In the genomic region with DNA sequence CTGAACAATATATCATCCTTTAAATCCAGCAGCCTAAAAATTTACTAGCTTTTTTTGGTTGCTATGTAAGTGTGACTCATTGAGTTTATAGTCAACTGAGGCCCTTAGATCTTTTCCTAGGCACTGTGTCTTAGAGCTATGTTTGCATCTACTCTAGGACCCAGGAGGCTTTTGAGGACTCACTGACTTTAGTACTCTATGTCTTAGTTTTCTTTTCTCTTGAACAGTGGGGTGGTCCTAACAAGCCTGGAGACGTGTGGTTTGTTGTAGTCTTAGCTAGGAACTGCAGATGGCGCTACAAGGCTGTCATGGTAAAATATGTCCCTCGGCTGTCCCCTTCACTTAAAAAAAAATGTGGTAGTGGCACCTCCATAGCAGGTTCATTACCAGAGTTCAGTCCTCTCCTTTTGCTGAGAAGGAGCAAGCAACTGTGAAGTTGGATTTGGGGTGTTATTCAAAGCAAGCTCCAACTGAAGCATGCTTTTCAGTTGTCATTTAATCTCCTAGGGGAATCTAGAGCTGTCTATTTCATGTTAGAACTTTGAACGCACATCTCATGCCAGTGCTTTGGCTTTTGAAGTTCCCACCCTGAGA, we compare ENCODE assay signal across 8 cellular contexts. TPM values are rescaled to one million over a fixed set of nuclear protein-coding genes. Genes with fewer than 3 reads are reported as not detected.
DNase-seq lines count a peak whose midpoint lies in the region; ATAC-seq and TF ChIP-seq lines count a peak whose summit lies in the region.

No MANE protein-coding gene starts in this region.

- no peak for DNase-seq in AG09319 (ENCODE audit: extremely low read depth, low read depth)
- DNase-seq in GM13977 (ENCODE audit: low spot score) = peak; percentile 79
- DNase-seq in MV-4-11 (lab: John Stamatoyannopoulos, UW) = peak; percentile 63
- peak; percentile 62 for DNase-seq in RPMI7951 (ENCODE audit: low read depth)
- peak in 4 of 7 donors; percentile 40 to 81 (median 72) for DNase-seq in adrenal gland
- peak; percentile 59 for DNase-seq in right atrium auricular region (ENCODE audit: low spot score)

- 13 to 15% (median 13%) methylated on average over 4 of the region's 4 CpGs for WGBS in adrenal gland, 4 donors

- H3K9me3 ChIP-seq in adrenal gland (replicated peaks in 1 of 3) (no peaks in the 10 kb centered on the region), right atrium auricular region (no peaks in the 10 kb centered on the region), skeletal muscle satellite cell (replicated peaks; ENCODE audit: low read length) (no peaks in the 10 kb centered on the region)

- no peak for TF ChIP-seq POLR2A in adrenal gland (IDR thresholded peaks at IDR 0.05)

- ATAC-seq in HG02623 (IDR thresholded peaks at IDR 0.05; ENCODE audit: unreplicated experiment) = no peak

- no peak overlapping the region for H3K27ac ChIP-seq in adrenal gland
- H3K27ac ChIP-seq in right atrium auricular region = no peak overlapping the region

- H3K36me3 ChIP-seq in adrenal gland (replicated peaks in 1 of 2) (no peaks in the 10 kb centered on the region), right atrium auricular region (no peaks in the 10 kb centered on the region), skeletal muscle satellite cell (ENCODE audit: insufficient read depth, low read length) (no peaks in the 10 kb centered on the region)

- H3K27me3 ChIP-seq in adrenal gland (no peaks in the 10 kb centered on the region), right atrium auricular region (no peaks in the 10 kb centered on the region), skeletal muscle satellite cell (ENCODE audit: control insufficient read depth, insufficient read depth, low read length) (no peaks in the 10 kb centered on the region)

- intact Hi-C loops in adrenal gland (cut with DNase I) = no loop called here

- peak overlapping the region; percentile 16 for H3K4me2 ChIP-seq in skeletal muscle satellite cell (ENCODE audit: low read length)

- H3K4me3 ChIP-seq in adrenal gland (no peak overlapping the region), right atrium auricular region (no peak overlapping the region), skeletal muscle satellite cell (ENCODE audit: low read length) (no peak overlapping the region)

- TF ChIP-seq CTCF in AG09319 (IDR thresholded peaks at IDR 0.05; ENCODE audit: low read depth, low read length) = peak; percentile 79
- peak; percentile 79 for TF ChIP-seq CTCF in GM13977 (IDR thresholded peaks at IDR 0.05; ENCODE audit: extremely low read depth, insufficient read depth, missing control alignments)
- TF ChIP-seq CTCF in adrenal gland (IDR thresholded peaks at IDR 0.05) = peak; percentile 55 to 89 (median 83)
- TF ChIP-seq CTCF in right atrium auricular region (IDR thresholded peaks at IDR 0.05) = peak; percentile 49 to 84

- in situ Hi-C loops in GM13977 (cut with MboI; ENCODE audit: low pct_unique_long_range_greater_than_20kb, low sequenced_read_pairs, unreplicated experiment) = no loop called here

- H3K4me1 ChIP-seq in adrenal gland (replicated peaks in 1 of 2) (no peaks in the 10 kb centered on the region), right atrium auricular region (peaks cover 0 to 6% of the 10 kb centered on the region in 2 donors), skeletal muscle satellite cell (ENCODE audit: control insufficient read depth, insufficient read depth, low read length) (peaks cover 23% of the 10 kb centered on the region)

- H3K9ac ChIP-seq in skeletal muscle satellite cell (ENCODE audit: low read depth, low read length) = peak overlapping the region; percentile 24

RNA-seq across cellular contexts. Expression of a gene that starts 8.6 kb away (rescaled TPM):
- 14.8 and 17.7 TPM in 2 replicates for total RNA-seq in RPMI7951 (2014; rRNA removed; shearing (Covaris generic))
- total RNA-seq in adrenal gland (10 to 100 TPM in 6 of 8 donors, 1 to 10 TPM in 2; 4.9 to 21.4 (median 13.7) TPM), right atrium auricular region (1 to 10 TPM; 4.6 to 7.6 TPM)
- 10 to 100 TPM; 11.0 to 23.1 (median 19.1) TPM for polyA plus RNA-seq in adrenal gland
- total RNA-seq in skeletal muscle satellite cell (2012; rRNA removed) = 15.7 and 21.3 TPM in 2 replicates

RNA-seq across cellular contexts. Expression of a gene that starts 12.0 kb away (rescaled TPM):
- total RNA-seq in RPMI7951 (2014; rRNA removed; shearing (Covaris generic)) = 7.9 and 10.4 TPM in 2 replicates
- total RNA-seq in adrenal gland (1 to 10 TPM in 2 of 8 donors, under 1 TPM in 6; 0.60 to 2.9 (median 0.78) TPM), right atrium auricular region (1 to 10 TPM in 1 of 2 donors, under 1 TPM in 1; 0.93 to 1.2 TPM)
- polyA plus RNA-seq in adrenal gland = under 1 TPM; 0.40 to 0.51 (median 0.48) TPM
- 0.25 and 0.66 TPM in 2 replicates for total RNA-seq in skeletal muscle satellite cell (2012; rRNA removed)

RNA-seq across cellular contexts. Expression of a gene that starts 21.7 kb away (rescaled TPM):
- 1.7 and 3.3 TPM in 2 replicates for total RNA-seq in RPMI7951 (2014; rRNA removed; shearing (Covaris generic))
- total RNA-seq in adrenal gland (under 1 TPM in 2 of 8 donors, not detected in 6; 0.14 to 0.20 TPM), right atrium auricular region (not detected)
- not detected for polyA plus RNA-seq in adrenal gland
- total RNA-seq in skeletal muscle satellite cell (2012; rRNA removed) = 0.22 TPM in 1 of 2 replicates, not detected in the other

RNA-seq across cellular contexts. Expression of a gene that starts 35.6 kb away (rescaled TPM):
- 49.3 and 59.5 TPM in 2 replicates for total RNA-seq in RPMI7951 (2014; rRNA removed; shearing (Covaris generic))
- 1 to 10 TPM in 6 of 8 donors, under 1 TPM in 1, not detected in 1; 0.53 to 2.9 (median 1.8) TPM for total RNA-seq in adrenal gland
- polyA plus RNA-seq in adrenal gland = 1 to 10 TPM; 1.1 to 1.8 (median 1.1) TPM
- total RNA-seq in right atrium auricular region = under 1 TPM in 1 of 2 donors, not detected in 1; 0.48 TPM
- 7.0 and 7.6 TPM in 2 replicates for total RNA-seq in skeletal muscle satellite cell (2012; rRNA removed)
